20 cellular contexts compared by ENCODE assay signal in genomic region chr4:19835429-19835828, GRCh38.
"Had no signal": no experiment of that assay in that cellular context is flagged by ENCODE, and none has a peak within 500 bp of the region (broad histone marks: within the 10 kb centered on the region; RNA-seq: fewer than 3 reads in every experiment).

No MANE protein-coding gene starts in this region.

- H3K9me3 ChIP-seq: esophagus muscularis mucosa, gastrocnemius medialis, heart right ventricle, left lung, lower lobe of right lung had no signal

- DNase-seq: dermis blood vessel endothelial cell; dorsolateral prefrontal cortex; effector CD4-positive, alpha-beta T cell; effector memory CD4-positive, alpha-beta T cell; gastrocnemius medialis; glutamatergic neuron; head of caudate nucleus; heart right ventricle; hippocampal formation; left cardiac atrium; left lung; left ventricle myocardium superior; lower lobe of right lung; mesendoderm; midbrain; naive thymus-derived CD4-positive, alpha-beta T cell; natural killer cell had no signal

- H3K4me3 ChIP-seq: coronary artery, dorsolateral prefrontal cortex, esophagus muscularis mucosa, gastrocnemius medialis, heart right ventricle, left lung, lower lobe of right lung had no signal

- H3K4me1 ChIP-seq: gastrocnemius medialis, heart right ventricle, left lung, lower lobe of right lung had no signal

- H3K27me3 ChIP-seq: dorsolateral prefrontal cortex, esophagus muscularis mucosa, foreskin keratinocyte, gastrocnemius medialis, heart right ventricle, left lung had no signal

- H3K27ac ChIP-seq: coronary artery, dorsolateral prefrontal cortex, esophagus muscularis mucosa, foreskin keratinocyte, gastrocnemius medialis, heart right ventricle, left lung, lower lobe of right lung had no signal

- H3K36me3 ChIP-seq: esophagus muscularis mucosa, gastrocnemius medialis, heart right ventricle, left lung, lower lobe of right lung had no signal
